ENCODE assay signal across 1 cellular context in the genomic region with DNA sequence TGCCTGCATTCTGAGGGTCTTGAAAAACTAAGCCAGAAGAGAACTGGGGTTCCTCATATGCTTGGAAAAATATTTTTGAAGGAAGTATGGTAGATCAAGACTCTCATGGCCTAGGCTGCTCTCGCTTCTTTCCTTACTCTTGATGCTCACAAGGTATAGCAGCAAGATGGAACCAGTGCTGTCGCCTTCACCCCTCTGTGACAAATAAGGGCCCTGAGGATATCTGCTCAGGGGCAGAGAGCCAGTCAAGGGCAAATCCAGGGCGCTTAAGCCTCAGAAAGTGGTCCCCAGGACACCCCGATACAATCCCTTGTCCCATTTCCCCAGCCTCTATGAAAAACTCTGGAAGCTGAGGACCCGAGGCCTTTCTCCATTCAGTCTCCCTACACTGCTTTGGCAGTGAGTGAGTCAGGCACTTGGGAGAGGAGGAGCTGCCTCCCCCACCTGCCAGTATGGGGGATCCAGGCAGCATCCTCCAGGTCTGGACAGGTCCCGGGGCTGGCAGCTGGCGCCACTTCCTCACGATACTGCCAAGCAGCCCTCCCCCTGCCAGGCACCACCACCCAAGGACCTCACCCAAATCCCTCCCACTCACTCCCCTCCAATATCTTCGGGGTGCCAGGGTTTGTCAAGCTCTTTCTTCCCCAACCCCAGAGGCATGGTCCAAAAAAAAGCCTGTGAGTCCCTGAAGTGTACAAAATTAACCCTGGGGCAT.
TF ChIP-seq lines count a peak whose summit lies in the region.

No MANE protein-coding gene starts in this region.

TF ChIP-seq in GM23338, 12 proteins besides CTCF, POLR2A, EP300 and RAD21:
- TF ChIP-seq, protein P1, sequence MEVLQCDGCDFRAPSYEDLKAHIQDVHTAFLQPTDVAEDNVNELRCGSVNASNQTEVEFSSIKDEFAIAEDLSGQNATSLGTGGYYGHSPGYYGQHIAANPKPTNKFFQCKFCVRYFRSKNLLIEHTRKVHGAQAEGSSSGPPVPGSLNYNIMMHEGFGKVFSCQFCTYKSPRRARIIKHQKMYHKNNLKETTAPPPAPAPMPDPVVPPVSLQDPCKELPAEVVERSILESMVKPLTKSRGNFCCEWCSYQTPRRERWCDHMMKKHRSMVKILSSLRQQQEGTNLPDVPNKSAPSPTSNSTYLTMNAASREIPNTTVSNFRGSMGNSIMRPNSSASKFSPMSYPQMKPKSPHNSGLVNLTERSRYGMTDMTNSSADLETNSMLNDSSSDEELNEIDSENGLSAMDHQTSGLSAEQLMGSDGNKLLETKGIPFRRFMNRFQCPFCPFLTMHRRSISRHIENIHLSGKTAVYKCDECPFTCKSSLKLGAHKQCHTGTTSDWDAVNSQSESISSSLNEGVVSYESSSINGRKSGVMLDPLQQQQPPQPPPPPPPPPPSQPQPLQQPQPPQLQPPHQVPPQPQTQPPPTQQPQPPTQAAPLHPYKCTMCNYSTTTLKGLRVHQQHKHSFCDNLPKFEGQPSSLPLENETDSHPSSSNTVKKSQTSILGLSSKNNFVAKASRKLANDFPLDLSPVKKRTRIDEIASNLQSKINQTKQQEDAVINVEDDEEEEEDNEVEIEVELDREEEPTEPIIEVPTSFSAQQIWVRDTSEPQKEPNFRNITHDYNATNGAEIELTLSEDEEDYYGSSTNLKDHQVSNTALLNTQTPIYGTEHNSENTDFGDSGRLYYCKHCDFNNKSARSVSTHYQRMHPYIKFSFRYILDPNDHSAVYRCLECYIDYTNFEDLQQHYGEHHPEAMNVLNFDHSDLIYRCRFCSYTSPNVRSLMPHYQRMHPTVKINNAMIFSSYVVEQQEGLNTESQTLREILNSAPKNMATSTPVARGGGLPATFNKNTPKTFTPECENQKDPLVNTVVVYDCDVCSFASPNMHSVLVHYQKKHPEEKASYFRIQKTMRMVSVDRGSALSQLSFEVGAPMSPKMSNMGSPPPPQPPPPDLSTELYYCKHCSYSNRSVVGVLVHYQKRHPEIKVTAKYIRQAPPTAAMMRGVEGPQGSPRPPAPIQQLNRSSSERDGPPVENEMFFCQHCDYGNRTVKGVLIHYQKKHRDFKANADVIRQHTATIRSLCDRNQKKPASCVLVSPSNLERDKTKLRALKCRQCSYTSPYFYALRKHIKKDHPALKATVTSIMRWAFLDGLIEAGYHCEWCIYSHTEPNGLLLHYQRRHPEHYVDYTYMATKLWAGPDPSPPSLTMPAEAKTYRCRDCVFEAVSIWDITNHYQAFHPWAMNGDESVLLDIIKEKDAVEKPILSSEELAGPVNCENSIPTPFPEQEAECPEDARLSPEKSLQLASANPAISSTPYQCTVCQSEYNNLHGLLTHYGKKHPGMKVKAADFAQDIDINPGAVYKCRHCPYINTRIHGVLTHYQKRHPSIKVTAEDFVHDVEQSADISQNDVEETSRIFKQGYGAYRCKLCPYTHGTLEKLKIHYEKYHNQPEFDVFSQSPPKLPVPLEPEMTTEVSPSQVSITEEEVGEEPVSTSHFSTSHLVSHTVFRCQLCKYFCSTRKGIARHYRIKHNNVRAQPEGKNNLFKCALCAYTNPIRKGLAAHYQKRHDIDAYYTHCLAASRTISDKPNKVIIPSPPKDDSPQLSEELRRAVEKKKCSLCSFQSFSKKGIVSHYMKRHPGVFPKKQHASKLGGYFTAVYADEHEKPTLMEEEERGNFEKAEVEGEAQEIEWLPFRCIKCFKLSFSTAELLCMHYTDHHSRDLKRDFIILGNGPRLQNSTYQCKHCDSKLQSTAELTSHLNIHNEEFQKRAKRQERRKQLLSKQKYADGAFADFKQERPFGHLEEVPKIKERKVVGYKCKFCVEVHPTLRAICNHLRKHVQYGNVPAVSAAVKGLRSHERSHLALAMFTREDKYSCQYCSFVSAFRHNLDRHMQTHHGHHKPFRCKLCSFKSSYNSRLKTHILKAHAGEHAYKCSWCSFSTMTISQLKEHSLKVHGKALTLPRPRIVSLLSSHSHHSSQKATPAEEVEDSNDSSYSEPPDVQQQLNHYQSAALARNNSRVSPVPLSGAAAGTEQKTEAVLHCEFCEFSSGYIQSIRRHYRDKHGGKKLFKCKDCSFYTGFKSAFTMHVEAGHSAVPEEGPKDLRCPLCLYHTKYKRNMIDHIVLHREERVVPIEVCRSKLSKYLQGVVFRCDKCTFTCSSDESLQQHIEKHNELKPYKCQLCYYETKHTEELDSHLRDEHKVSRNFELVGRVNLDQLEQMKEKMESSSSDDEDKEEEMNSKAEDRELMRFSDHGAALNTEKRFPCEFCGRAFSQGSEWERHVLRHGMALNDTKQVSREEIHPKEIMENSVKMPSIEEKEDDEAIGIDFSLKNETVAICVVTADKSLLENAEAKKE (CRISPR knock-in tag; IDR thresholded peaks at IDR 0.05), result no peak
- TF ChIP-seq STAT1 (IDR thresholded peaks at IDR 0.05; ENCODE audit: unreplicated experiment), result no peak
- TF ChIP-seq, protein P2, sequence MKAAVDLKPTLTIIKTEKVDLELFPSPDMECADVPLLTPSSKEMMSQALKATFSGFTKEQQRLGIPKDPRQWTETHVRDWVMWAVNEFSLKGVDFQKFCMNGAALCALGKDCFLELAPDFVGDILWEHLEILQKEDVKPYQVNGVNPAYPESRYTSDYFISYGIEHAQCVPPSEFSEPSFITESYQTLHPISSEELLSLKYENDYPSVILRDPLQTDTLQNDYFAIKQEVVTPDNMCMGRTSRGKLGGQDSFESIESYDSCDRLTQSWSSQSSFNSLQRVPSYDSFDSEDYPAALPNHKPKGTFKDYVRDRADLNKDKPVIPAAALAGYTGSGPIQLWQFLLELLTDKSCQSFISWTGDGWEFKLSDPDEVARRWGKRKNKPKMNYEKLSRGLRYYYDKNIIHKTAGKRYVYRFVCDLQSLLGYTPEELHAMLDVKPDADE (IDR thresholded peaks at IDR 0.05), result no peak
- TF ChIP-seq, protein P3, sequence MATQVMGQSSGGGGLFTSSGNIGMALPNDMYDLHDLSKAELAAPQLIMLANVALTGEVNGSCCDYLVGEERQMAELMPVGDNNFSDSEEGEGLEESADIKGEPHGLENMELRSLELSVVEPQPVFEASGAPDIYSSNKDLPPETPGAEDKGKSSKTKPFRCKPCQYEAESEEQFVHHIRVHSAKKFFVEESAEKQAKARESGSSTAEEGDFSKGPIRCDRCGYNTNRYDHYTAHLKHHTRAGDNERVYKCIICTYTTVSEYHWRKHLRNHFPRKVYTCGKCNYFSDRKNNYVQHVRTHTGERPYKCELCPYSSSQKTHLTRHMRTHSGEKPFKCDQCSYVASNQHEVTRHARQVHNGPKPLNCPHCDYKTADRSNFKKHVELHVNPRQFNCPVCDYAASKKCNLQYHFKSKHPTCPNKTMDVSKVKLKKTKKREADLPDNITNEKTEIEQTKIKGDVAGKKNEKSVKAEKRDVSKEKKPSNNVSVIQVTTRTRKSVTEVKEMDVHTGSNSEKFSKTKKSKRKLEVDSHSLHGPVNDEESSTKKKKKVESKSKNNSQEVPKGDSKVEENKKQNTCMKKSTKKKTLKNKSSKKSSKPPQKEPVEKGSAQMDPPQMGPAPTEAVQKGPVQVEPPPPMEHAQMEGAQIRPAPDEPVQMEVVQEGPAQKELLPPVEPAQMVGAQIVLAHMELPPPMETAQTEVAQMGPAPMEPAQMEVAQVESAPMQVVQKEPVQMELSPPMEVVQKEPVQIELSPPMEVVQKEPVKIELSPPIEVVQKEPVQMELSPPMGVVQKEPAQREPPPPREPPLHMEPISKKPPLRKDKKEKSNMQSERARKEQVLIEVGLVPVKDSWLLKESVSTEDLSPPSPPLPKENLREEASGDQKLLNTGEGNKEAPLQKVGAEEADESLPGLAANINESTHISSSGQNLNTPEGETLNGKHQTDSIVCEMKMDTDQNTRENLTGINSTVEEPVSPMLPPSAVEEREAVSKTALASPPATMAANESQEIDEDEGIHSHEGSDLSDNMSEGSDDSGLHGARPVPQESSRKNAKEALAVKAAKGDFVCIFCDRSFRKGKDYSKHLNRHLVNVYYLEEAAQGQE (IDR thresholded peaks at IDR 0.05; ENCODE audit: unreplicated experiment), result no peak
- TF ChIP-seq POLR2AphosphoS5 (IDR thresholded peaks at IDR 0.05; ENCODE audit: low read depth), result no peak
- no peak for TF ChIP-seq NANOG (IDR thresholded peaks at IDR 0.05; ENCODE audit: borderline replicate concordance)
TF ChIP-seq in GM23338: peak in this region for 0.
